ENCODE assay signal across 8 cellular contexts in the genomic region with DNA sequence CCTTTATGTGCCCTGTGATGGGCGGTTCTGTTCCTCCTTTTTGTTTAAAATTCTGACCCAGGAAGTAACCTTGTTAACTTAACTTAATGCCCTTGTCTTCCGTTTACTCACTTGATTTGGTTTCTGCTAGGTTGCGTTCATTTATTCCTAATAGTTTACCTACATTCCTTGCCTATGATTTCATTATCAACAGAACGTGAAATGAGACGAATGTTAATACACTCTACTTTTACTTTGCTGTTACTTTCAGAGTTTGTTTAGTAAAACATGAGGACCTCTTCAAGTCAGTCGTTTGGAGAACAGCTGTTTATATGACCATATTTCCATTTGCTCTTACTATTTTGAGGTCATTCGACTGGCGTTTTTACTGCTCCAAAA. TPM values are rescaled to one million over a fixed set of nuclear protein-coding genes. Genes with fewer than 3 reads are reported as not detected.
DNase-seq lines count a peak whose midpoint lies in the region; ATAC-seq, FAIRE-seq and TF ChIP-seq lines count a peak whose summit lies in the region.

No MANE protein-coding gene starts in this region.

- FAIRE-seq in GM12891 (lab: Jason Lieb, UNC), result no peak

- TF ChIP-seq POLR2A in GM12891 (IDR thresholded peaks at IDR 0.05; ENCODE audit: low read depth, low read length), result no peak

- DNase-seq in GM12891 (ENCODE audit: insufficient read length, low spot score) (no peak), RWPE1 (ENCODE audit: low spot score) (no peak), fibroblast of mammary gland (ENCODE audit: low read depth) (no peak), renal cortical epithelial cell (ENCODE audit: low read depth) (peak; percentile 61), GM03348 (ENCODE audit: low spot score) (no peak)

- ATAC-seq in GM19463 (IDR thresholded peaks at IDR 0.05; ENCODE audit: unreplicated experiment) (no peak), GM19397 (IDR thresholded peaks at IDR 0.05; ENCODE audit: unreplicated experiment) (no peak), GM21717 (IDR thresholded peaks at IDR 0.05; ENCODE audit: unreplicated experiment) (no peak)

- H3K27ac ChIP-seq in RWPE1, result peak overlapping the region; percentile 94

- POLR2A ChIA-PET in RWPE1 (lab: Yijun Ruan, JAX; ENCODE audit: low non-redundant PET), result no interaction called here

- CTCF ChIA-PET in RWPE1 (lab: Yijun Ruan, JAX), result interaction anchor here (0.5 kb wide), 1 partner anchor 169 kb away, joined by 3 read pairs; no protein-coding TSS in a partner anchor

- H3K4me3 ChIP-seq in fibroblast of mammary gland (ENCODE audit: control insufficient read depth, low read depth, low read length), result peak overlapping the region; percentile 91

- no peak for TF ChIP-seq CTCF in RWPE1 (conservative IDR thresholded peaks at IDR 0.05; ENCODE audit: low read depth)
- no peak for TF ChIP-seq CTCF in fibroblast of mammary gland (conservative IDR thresholded peaks at IDR 0.05; ENCODE audit: control insufficient read depth, insufficient read depth, low read depth, low read length)

TF ChIP-seq in GM12891, 5 proteins besides CTCF, POLR2A, EP300 and RAD21:
- 0 out of 2 replicates have a peak, but pooled peaks have one; percentile 4 for TF ChIP-seq SPI1 (IDR thresholded peaks at IDR 0.05; ENCODE audit: low read depth, low read length)
- TF ChIP-seq POU2F2 (IDR thresholded peaks at IDR 0.05; ENCODE audit: low read depth, low read length), result no peak

RNA-seq across cellular contexts. Expression of gene CEP192, which starts 0.7 kb away (rescaled TPM):
- 13.8 TPM for polyA plus RNA-seq in GM12891 (2012; ENCODE audit: low read depth, missing spikeins)
- 35.1 and 37.2 TPM in 2 replicates for total RNA-seq in renal cortical epithelial cell

RNA-seq across cellular contexts. Expression of gene SEH1L, which starts 44.0 kb away (rescaled TPM):
- 21.0 TPM for polyA plus RNA-seq in GM12891 (2012; ENCODE audit: low read depth, missing spikeins)
- total RNA-seq in renal cortical epithelial cell, result 66.8 and 101 TPM in 2 replicates
